31 cellular contexts compared by ENCODE assay signal in the genomic region with DNA sequence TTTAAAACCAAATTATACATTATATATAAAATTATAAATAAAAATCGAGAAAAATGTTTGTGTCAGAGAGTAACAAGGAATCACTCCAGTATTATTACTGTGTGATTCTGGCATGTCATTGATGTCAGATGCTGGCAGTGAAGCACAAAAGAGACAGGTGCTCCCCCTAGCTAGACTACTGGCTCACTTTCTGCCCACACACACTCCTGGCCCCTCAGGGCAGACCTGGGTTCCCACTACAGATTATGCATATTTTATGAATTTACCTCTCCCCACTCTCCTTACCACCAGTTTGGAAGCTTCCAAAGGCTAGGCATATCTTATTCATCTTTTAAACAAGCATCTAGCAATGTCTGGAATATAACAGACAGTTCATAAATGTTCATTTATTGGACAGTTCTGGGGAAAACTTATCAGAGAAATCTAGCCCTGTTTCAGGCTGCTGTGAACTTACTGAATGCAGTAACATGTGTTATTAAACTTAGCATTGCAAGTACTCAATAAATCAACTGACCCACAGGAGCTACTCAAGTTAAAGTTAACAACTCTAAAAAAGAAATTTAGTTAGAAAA. TPM values are rescaled to one million over a fixed set of nuclear protein-coding genes. Genes with fewer than 3 reads are reported as not detected.
DNase-seq lines count a peak whose midpoint lies in the region; ATAC-seq and TF ChIP-seq lines count a peak whose summit lies in the region.
"Had no signal": no experiment of that assay in that cellular context is flagged by ENCODE, and none has a peak within 500 bp of the region (broad histone marks: within the 10 kb centered on the region; RNA-seq: fewer than 3 reads in every experiment).

No MANE protein-coding gene starts in this region.

- no peaks in the 10 kb centered on the region for H3K27me3 ChIP-seq in PC-3 (ENCODE audit: low read length)
- no peaks in the 10 kb centered on the region for H3K27me3 ChIP-seq in neutrophil
- H3K27me3 ChIP-seq: adrenal gland, gastrocnemius medialis, pancreas, upper lobe of right lung had no signal

- H3F3A ChIP-seq in PC-3 (ENCODE audit: low read length, unreplicated experiment), result no peaks in the 10 kb centered on the region

- peaks cover 71% of the 10 kb centered on the region for H3K79me2 ChIP-seq in PC-3 (ENCODE audit: low read length)

- ATAC-seq in activated CD8-positive, alpha-beta T cell treated with anti-CD3 and anti-CD28 coated beads for 36 hours, result no peak
- no peak for ATAC-seq in activated CD8-positive, alpha-beta T cell treated with anti-CD3 and anti-CD28 coated beads, Interleukin-2, amount 10 ng/mL, durations not matched to agents 7 days and 5 days
- no peak for ATAC-seq in PC-3
- ATAC-seq: activated CD8-positive, alpha-beta memory T cell treated with anti-CD3 and anti-CD28 coated beads, Interleukin-2, amount 10 ng/mL, durations not matched to agents 7 days and 5 days; gastrocnemius medialis; left cardiac atrium; pancreas; stimulated activated memory B cell treated with anti-CD40 and anti-IgM and Interleukin-4, amounts not matched to agents 10 μg/mL and 1 μg/mL and 100 μg/mL, for 72 hours; upper lobe of right lung had no signal

- H3K27ac ChIP-seq in PC-3 (ENCODE audit: low read length) (no peak overlapping the region), neutrophil (peak overlapping the region; percentile 32)
- H3K27ac ChIP-seq: 22Rv1, gastrocnemius medialis, pancreas, skin epidermis, upper lobe of right lung had no signal

- H3K4me2 ChIP-seq in PC-3 (ENCODE audit: low read length), result no peak overlapping the region

- H3K36me3 ChIP-seq in PC-3 (ENCODE audit: low read depth, low read length) (0 out of 2 replicates have a peak, but pooled peaks cover 4% of the 10 kb centered on the region), neutrophil (no peaks in the 10 kb centered on the region)
- H3K36me3 ChIP-seq: adrenal gland, pancreas, upper lobe of right lung had no signal

- no peaks in the 10 kb centered on the region for H3K27me3 Mint-ChIP-seq in activated CD8-positive, alpha-beta T cell treated with anti-CD3 and anti-CD28 coated beads for 36 hours
- no peaks in the 10 kb centered on the region for H3K27me3 Mint-ChIP-seq in activated CD8-positive, alpha-beta T cell treated with anti-CD3 and anti-CD28 coated beads, Interleukin-2, amount 10 ng/mL, durations not matched to agents 7 days and 5 days (ENCODE audit: low read depth)
- H3K27me3 Mint-ChIP-seq in chondrocyte (ENCODE audit: low read depth), result no peaks in the 10 kb centered on the region
- H3K27me3 Mint-ChIP-seq: activated CD8-positive, alpha-beta memory T cell treated with anti-CD3 and anti-CD28 coated beads, Interleukin-2, amount 10 ng/mL, durations not matched to agents 7 days and 5 days; brain; stimulated activated memory B cell treated with anti-CD40 and anti-IgM and Interleukin-4, amounts not matched to agents 10 μg/mL and 1 μg/mL and 100 μg/mL, for 72 hours had no signal

- peaks cover 4% of the 10 kb centered on the region for H3K9me3 Mint-ChIP-seq in activated CD8-positive, alpha-beta T cell treated with anti-CD3 and anti-CD28 coated beads for 36 hours
- peaks cover 4% of the 10 kb centered on the region for H3K9me3 Mint-ChIP-seq in activated CD8-positive, alpha-beta T cell treated with anti-CD3 and anti-CD28 coated beads, Interleukin-2, amount 10 ng/mL, durations not matched to agents 7 days and 5 days (ENCODE audit: insufficient read depth)
- peaks cover 5% of the 10 kb centered on the region for H3K9me3 Mint-ChIP-seq in chondrocyte (ENCODE audit: low read depth)
- H3K9me3 Mint-ChIP-seq: stimulated activated memory B cell treated with anti-CD40 and anti-IgM and Interleukin-4, amounts not matched to agents 10 μg/mL and 1 μg/mL and 100 μg/mL, for 72 hours had no signal

- peaks cover 50% of the 10 kb centered on the region for H3K4me1 Mint-ChIP-seq in activated CD8-positive, alpha-beta T cell treated with anti-CD3 and anti-CD28 coated beads for 36 hours (ENCODE audit: low read depth)
- H3K4me1 Mint-ChIP-seq in activated CD8-positive, alpha-beta T cell treated with anti-CD3 and anti-CD28 coated beads, Interleukin-2, amount 10 ng/mL, durations not matched to agents 7 days and 5 days (ENCODE audit: low read depth), result peaks cover 20% of the 10 kb centered on the region
- peaks cover 22% of the 10 kb centered on the region for H3K4me1 Mint-ChIP-seq in chondrocyte (ENCODE audit: low read depth)

- no peak overlapping the region for H2AFZ ChIP-seq in PC-3 (ENCODE audit: low read length)

- H3K4me1 ChIP-seq in PC-3 (ENCODE audit: insufficient read depth, low read length) (no peaks in the 10 kb centered on the region), neutrophil (ENCODE audit: control insufficient read depth in 1 of 2, insufficient read depth in 1 of 2, low read depth in 1 of 2, low read length in 1 of 2) (peaks cover 53 to 69% of the 10 kb centered on the region in 2 experiments)
- H3K4me1 ChIP-seq: Caco-2, upper lobe of right lung had no signal

- peaks cover 35% of the 10 kb centered on the region for H3K36me3 Mint-ChIP-seq in activated CD8-positive, alpha-beta T cell treated with anti-CD3 and anti-CD28 coated beads for 36 hours (ENCODE audit: low read depth)
- peaks cover 55% of the 10 kb centered on the region for H3K36me3 Mint-ChIP-seq in activated CD8-positive, alpha-beta T cell treated with anti-CD3 and anti-CD28 coated beads, Interleukin-2, amount 10 ng/mL, durations not matched to agents 7 days and 5 days (ENCODE audit: low read depth)
- H3K36me3 Mint-ChIP-seq in chondrocyte (ENCODE audit: low read depth), result peaks cover 2% of the 10 kb centered on the region

- no peak overlapping the region for H3K9ac ChIP-seq in PC-3 (ENCODE audit: low read length)

- CTCF ChIA-PET in activated CD8-positive, alpha-beta T cell treated with anti-CD3 and anti-CD28 coated beads for 36 hours (lab: Charles Lee), result interaction anchor here (1.0 to 1.7 kb wide), 3 partner anchors 14 to 250 kb away, joined by 4 read pairs; no protein-coding TSS in a partner anchor
- CTCF ChIA-PET in activated CD8-positive, alpha-beta T cell treated with anti-CD3 and anti-CD28 coated beads, Interleukin-2, amount 10 ng/mL, durations not matched to agents 7 days and 5 days (lab: Charles Lee), result interaction anchor here (1.4 to 2.0 kb wide), 2 partner anchors 21 to 243 kb away, joined by 3 to 5 read pairs; no protein-coding TSS in a partner anchor
- CTCF ChIA-PET in PC-3 (lab: Charles Lee), result interaction anchor here (1.1 kb wide), 1 partner anchor 244 kb away, joined by 3 read pairs; no protein-coding TSS in a partner anchor

- intact Hi-C loops in activated CD8-positive, alpha-beta T cell treated with anti-CD3 and anti-CD28 coated beads for 36 hours (cut with micrococcal nuclease), result no loop called here
- intact Hi-C loops in PC-3 (cut with micrococcal nuclease), result no loop called here

- peak; percentile 15 for DNase-seq in activated CD8-positive, alpha-beta T cell treated with anti-CD3 and anti-CD28 coated beads for 36 hours
- no peak for DNase-seq in activated CD8-positive, alpha-beta T cell treated with anti-CD3 and anti-CD28 coated beads, Interleukin-2, amount 10 ng/mL, durations not matched to agents 7 days and 5 days
- DNase-seq in PC-3, result no peak
- DNase-seq in chondrocyte (ENCODE audit: low spot score), result no peak
- no peak for DNase-seq in NOMO-1 treated with dmso at 0.1 percent for 144 hours (lab: John Stamatoyannopoulos, UW; ENCODE audit: unreplicated experiment)
- no peak for DNase-seq in amniotic stem cell (lab: John Stamatoyannopoulos, UW)
- no peak for DNase-seq in midbrain (lab: John Stamatoyannopoulos, UW)
- DNase-seq: activated CD4-positive, alpha-beta T cell treated with anti-CD3 and anti-CD28 coated beads, Interleukin-2, amount 50 U/mL, for 1 hour; activated CD4-positive, CD25-positive, alpha-beta regulatory T cell; activated CD8-positive, alpha-beta memory T cell treated with anti-CD3 and anti-CD28 coated beads, Interleukin-2, amount 10 ng/mL, durations not matched to agents 7 days and 5 days; activated naive CD4-positive, alpha-beta T cell; activated T-cell treated with anti-CD3 and anti-CD28 coated beads, Interleukin-2, amount 50 U/mL, for 48 hours; adrenal gland; Caco-2; gastrocnemius medialis; hippocampal formation; Karpas-422; left cardiac atrium; NCI-H510A; pancreas; retina; Right ventricle myocardium superior; substantia nigra; upper lobe of right lung had no signal

- H4K20me1 ChIP-seq in PC-3 (ENCODE audit: low read length), result peaks cover 4% of the 10 kb centered on the region; the same call in 1 of the 2 replicates

- BruUV-seq in PC-3 (replicated peaks; lab: Mats Ljungman, UMichigan), result no TSS peak

- POLR2A ChIA-PET in activated CD8-positive, alpha-beta T cell treated with anti-CD3 and anti-CD28 coated beads for 36 hours (lab: Charles Lee), result no interaction called here
- POLR2A ChIA-PET in activated CD8-positive, alpha-beta T cell treated with anti-CD3 and anti-CD28 coated beads, Interleukin-2, amount 10 ng/mL, durations not matched to agents 7 days and 5 days (lab: Charles Lee), result interaction anchor here (0.6 kb wide), 1 partner anchor 1556 kb away, joined by 3 read pairs; no protein-coding TSS in a partner anchor
- POLR2A ChIA-PET in PC-3 (lab: Charles Lee; ENCODE audit: unreplicated experiment), result no interaction called here

- H3K4me3 ChIP-seq in PC-3 (ENCODE audit: low read length) (no peak overlapping the region), neutrophil (ENCODE audit: low read depth in 1 of 2, low read length in 1 of 2) (no peak overlapping the region)
- H3K4me3 ChIP-seq: adrenal gland, gastrocnemius medialis, lung, pancreas, skin epidermis, upper lobe of right lung had no signal

- no peak for TF ChIP-seq CTCF in activated CD8-positive, alpha-beta T cell treated with anti-CD3 and anti-CD28 coated beads for 36 hours (IDR thresholded peaks at IDR 0.05)
- TF ChIP-seq CTCF in PC-3 (conservative IDR thresholded peaks at IDR 0.05; ENCODE audit: low read depth, low read length) (0 out of 2 replicates have a peak, but pooled peaks have one; percentile 13), chondrocyte (IDR thresholded peaks at IDR 0.05) (peak; percentile 14), neutrophil (IDR thresholded peaks at IDR 0.05) (no peak)

- no peak overlapping the region for H3K27ac Mint-ChIP-seq in activated CD8-positive, alpha-beta T cell treated with anti-CD3 and anti-CD28 coated beads for 36 hours
- no peak overlapping the region for H3K27ac Mint-ChIP-seq in activated CD8-positive, alpha-beta T cell treated with anti-CD3 and anti-CD28 coated beads, Interleukin-2, amount 10 ng/mL, durations not matched to agents 7 days and 5 days
- no peak overlapping the region for H3K27ac Mint-ChIP-seq in chondrocyte (ENCODE audit: unreplicated experiment)
- H3K27ac Mint-ChIP-seq: activated CD8-positive, alpha-beta memory T cell treated with anti-CD3 and anti-CD28 coated beads, Interleukin-2, amount 10 ng/mL, durations not matched to agents 7 days and 5 days; brain; stimulated activated memory B cell treated with anti-CD40 and anti-IgM and Interleukin-4, amounts not matched to agents 10 μg/mL and 1 μg/mL and 100 μg/mL, for 72 hours had no signal

- no peaks in the 10 kb centered on the region for H3K9me2 ChIP-seq in PC-3 (replicated peaks; ENCODE audit: low read length)

- no peaks in the 10 kb centered on the region for H3K9me3 ChIP-seq in PC-3 (ENCODE audit: low read length)
- no peaks in the 10 kb centered on the region for H3K9me3 ChIP-seq in neutrophil
- H3K9me3 ChIP-seq: adrenal gland, Caco-2, gastrocnemius medialis, pancreas, upper lobe of right lung had no signal

- no peak overlapping the region for H3K4me3 Mint-ChIP-seq in activated CD8-positive, alpha-beta T cell treated with anti-CD3 and anti-CD28 coated beads for 36 hours
- no peak overlapping the region for H3K4me3 Mint-ChIP-seq in activated CD8-positive, alpha-beta T cell treated with anti-CD3 and anti-CD28 coated beads, Interleukin-2, amount 10 ng/mL, durations not matched to agents 7 days and 5 days
- no peak overlapping the region for H3K4me3 Mint-ChIP-seq in chondrocyte (ENCODE audit: unreplicated experiment)
- H3K4me3 Mint-ChIP-seq: activated CD8-positive, alpha-beta memory T cell treated with anti-CD3 and anti-CD28 coated beads, Interleukin-2, amount 10 ng/mL, durations not matched to agents 7 days and 5 days; brain; CD14-positive monocyte; stimulated activated memory B cell treated with anti-CD40 and anti-IgM and Interleukin-4, amounts not matched to agents 10 μg/mL and 1 μg/mL and 100 μg/mL, for 72 hours had no signal

RNA-seq across cellular contexts. Expression of a gene that starts 12.8 kb away (rescaled TPM):
- 10 to 100 TPM; 62.5 to 68.4 TPM for total RNA-seq in activated CD8-positive, alpha-beta T cell treated with anti-CD3 and anti-CD28 coated beads for 36 hours
- total RNA-seq in activated CD8-positive, alpha-beta T cell treated with anti-CD3 and anti-CD28 coated beads, Interleukin-2, amount 10 ng/mL, durations not matched to agents 7 days and 5 days, result 10 to 100 TPM; 91.5 to 91.9 TPM
- 92.7 and 110 TPM in 2 replicates for total RNA-seq in PC-3 (2014; rRNA removed)
- total RNA-seq in chondrocyte, result 172 to 178 TPM (median 173 TPM) in 3 replicates

RNA-seq across cellular contexts. Expression of a gene that starts 46.8 kb away (rescaled TPM):
- total RNA-seq in activated CD8-positive, alpha-beta T cell treated with anti-CD3 and anti-CD28 coated beads for 36 hours, result 1 to 10 TPM; 5.6 to 6.3 TPM
- total RNA-seq in activated CD8-positive, alpha-beta T cell treated with anti-CD3 and anti-CD28 coated beads, Interleukin-2, amount 10 ng/mL, durations not matched to agents 7 days and 5 days, result 1 to 10 TPM; 4.0 to 7.5 TPM
- total RNA-seq in PC-3 (2014; rRNA removed) (3.6 and 4.1 TPM in 2 replicates), chondrocyte (5.9 to 9.0 TPM (median 8.1 TPM) in 3 replicates)

Comparison
In these comparisons a context has a peak if more than half of its experiments do, and no peak if none do; other contexts are left out.
1. CTCF ChIP-seq: peak in PC-3 (single experiment) and chondrocyte (single experiment); none in activated CD8-positive, alpha-beta T cell treated with anti-CD3 and anti-CD28 coated beads for 36 hours (single experiment) and neutrophil (single experiment).